In genomic region chr14:26204954-26205479, GRCh38 we compare ENCODE assay signal across 10 cellular contexts.
A peak's percentile ranks its signal among the peaks of the same experiment; 100 is the strongest.
DNase-seq lines count a peak whose midpoint lies in the region; ATAC-seq, FAIRE-seq and TF ChIP-seq lines count a peak whose summit lies in the region.
"Had no signal": no experiment of that assay in that cellular context is flagged by ENCODE, and none has a peak within 500 bp of the region (broad histone marks: within the 10 kb centered on the region; RNA-seq: fewer than 3 reads in every experiment).

No MANE protein-coding gene starts in this region.

- H3K27ac Mint-ChIP-seq in stimulated activated effector memory CD8-positive, alpha-beta T cell treated with anti-CD3 and anti-CD28 coated beads, Interleukin-12 subunit alpha, Interleukin-12 subunit beta, amount 100 ng/mL, for 72 hours = no peak overlapping the region
- H3K27ac Mint-ChIP-seq: activated naive CD4-positive, alpha-beta T cell treated with anti-CD3 and anti-CD28 coated beads for 36 hours had no signal

- H3K4me3 ChIP-seq in MG63 (peak overlapping the region; percentile 33), bronchial epithelial cell (ENCODE audit: low read depth, low read length) (peak overlapping the region; percentile 38), iPS-18a (ENCODE audit: low read length) (peak overlapping the region; percentile 76)

- H3K27me3 ChIP-seq in MG63 = no peaks in the 10 kb centered on the region; the same call in 1 of the 2 replicates
- H3K27me3 ChIP-seq in bronchial epithelial cell (ENCODE audit: control insufficient read depth, insufficient read depth, low read length) = no peaks in the 10 kb centered on the region
- H3K27me3 ChIP-seq in iPS-18a (ENCODE audit: control insufficient read depth, insufficient read depth, low read length) = peaks cover 34% of the 10 kb centered on the region

- H3K4me1 Mint-ChIP-seq in stimulated activated effector memory CD8-positive, alpha-beta T cell treated with anti-CD3 and anti-CD28 coated beads, Interleukin-12 subunit alpha, Interleukin-12 subunit beta, amount 100 ng/mL, for 72 hours = no peaks in the 10 kb centered on the region

- H3K36me3 ChIP-seq in MG63 (no peaks in the 10 kb centered on the region), bronchial epithelial cell (ENCODE audit: control insufficient read depth, insufficient read depth, low read length) (no peaks in the 10 kb centered on the region), iPS-18a (ENCODE audit: control insufficient read depth, low read depth, low read length) (no peaks in the 10 kb centered on the region)

- no peak for FAIRE-seq in bronchial epithelial cell (lab: Jason Lieb, UNC)

- ATAC-seq in esophagus mucosa = no peak
- no peak for ATAC-seq in stimulated activated effector memory CD8-positive, alpha-beta T cell treated with anti-CD3 and anti-CD28 coated beads, Interleukin-12 subunit alpha, Interleukin-12 subunit beta, amount 100 ng/mL, for 72 hours
- ATAC-seq in HG02588 (IDR thresholded peaks at IDR 0.05; ENCODE audit: unreplicated experiment) = no peak
- ATAC-seq: Panc1 had no signal

- peak; percentile 25 for DNase-seq in MG63
- no peak for DNase-seq in bronchial epithelial cell (ENCODE audit: low read depth)
- DNase-seq in retina = peak; percentile 81
- no peak for DNase-seq in HuH-7 (ENCODE audit: low spot score)
- no peak for DNase-seq in stimulated activated effector memory CD8-positive, alpha-beta T cell treated with anti-CD3 and anti-CD28 coated beads, Interleukin-12 subunit alpha, Interleukin-12 subunit beta, amount 100 ng/mL, for 72 hours (ENCODE audit: low spot score in 2 of 2)
- DNase-seq: activated naive CD4-positive, alpha-beta T cell treated with anti-CD3 and anti-CD28 coated beads for 36 hours had no signal

- H3K9ac ChIP-seq in iPS-18a (ENCODE audit: low read length) = peak overlapping the region; percentile 61

- no peak for TF ChIP-seq CTCF in bronchial epithelial cell (IDR thresholded peaks at IDR 0.05; ENCODE audit: insufficient read depth, low read length, severe bottlenecking)

- no peak overlapping the region for H3K4me3 Mint-ChIP-seq in stimulated activated effector memory CD8-positive, alpha-beta T cell treated with anti-CD3 and anti-CD28 coated beads, Interleukin-12 subunit alpha, Interleukin-12 subunit beta, amount 100 ng/mL, for 72 hours
- H3K4me3 Mint-ChIP-seq: activated naive CD4-positive, alpha-beta T cell treated with anti-CD3 and anti-CD28 coated beads for 36 hours had no signal

- no peaks in the 10 kb centered on the region for H3K36me3 Mint-ChIP-seq in stimulated activated effector memory CD8-positive, alpha-beta T cell treated with anti-CD3 and anti-CD28 coated beads, Interleukin-12 subunit alpha, Interleukin-12 subunit beta, amount 100 ng/mL, for 72 hours

- H3K9me3 ChIP-seq in MG63 (no peaks in the 10 kb centered on the region), iPS-18a (ENCODE audit: control insufficient read depth, low read depth, low read length) (no peaks in the 10 kb centered on the region)

- no peak overlapping the region for H3K27ac ChIP-seq in iPS-18a (ENCODE audit: low read length)

- peaks cover 18% of the 10 kb centered on the region for H3K9me3 Mint-ChIP-seq in stimulated activated effector memory CD8-positive, alpha-beta T cell treated with anti-CD3 and anti-CD28 coated beads, Interleukin-12 subunit alpha, Interleukin-12 subunit beta, amount 100 ng/mL, for 72 hours

- H3K4me1 ChIP-seq in iPS-18a (ENCODE audit: control insufficient read depth, low read depth, low read length) = peaks cover 11% of the 10 kb centered on the region

Comparison
In these comparisons a context has a peak if more than half of its experiments do, and no peak if none do; other contexts are left out.
1. DNase-seq: peak in MG63 (single experiment) and retina (single experiment); none in bronchial epithelial cell (single experiment), HuH-7 (single experiment) and stimulated activated effector memory CD8-positive, alpha-beta T cell treated with anti-CD3 and anti-CD28 coated beads, Interleukin-12 subunit alpha, Interleukin-12 subunit beta, amount 100 ng/mL, for 72 hours (0 of 2).
2. Peak in every context shown above with its lines, with median percentiles within 50 percentile points of each other: H3K4me3 ChIP-seq.